In the genomic region with DNA sequence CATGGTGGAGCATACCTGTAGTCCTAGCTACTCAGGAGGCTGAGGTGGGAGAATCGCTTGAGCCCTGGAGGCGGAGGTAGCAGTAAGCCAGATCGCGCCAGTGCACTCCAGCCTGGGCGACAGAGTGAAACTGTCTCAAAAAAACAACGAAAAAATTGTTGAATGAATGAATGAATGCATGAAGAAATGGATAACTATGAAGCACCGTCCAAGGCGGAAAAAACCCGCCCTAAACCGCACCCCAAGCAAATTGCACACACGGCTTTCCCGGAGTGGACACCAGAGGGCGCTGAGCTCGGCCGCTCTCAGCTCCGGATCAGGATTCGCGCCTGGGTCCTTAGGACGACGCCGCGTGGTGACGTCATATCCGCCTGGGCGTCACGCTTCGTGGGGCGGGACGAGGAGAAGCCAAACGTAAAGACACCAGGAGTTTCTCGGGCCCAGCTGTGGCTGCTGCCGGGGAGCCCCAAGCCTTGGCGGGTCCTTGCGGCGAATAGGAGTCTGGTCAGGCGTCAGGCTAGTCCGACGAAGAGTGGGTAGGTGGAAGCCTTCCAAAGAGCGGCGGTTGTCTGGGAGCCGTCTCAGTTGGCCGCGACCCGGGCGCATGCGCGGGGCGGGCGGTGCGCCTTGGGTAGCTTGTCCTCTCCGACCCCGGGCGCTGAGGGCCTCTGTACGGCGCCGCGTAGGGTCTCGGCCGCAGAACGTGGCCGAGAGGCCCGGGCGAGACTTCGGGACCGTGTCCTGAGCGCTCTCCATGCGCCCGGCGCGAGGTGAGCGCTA, we compare ENCODE assay signal across 1 cellular context.
TF ChIP-seq lines count a peak whose summit lies in the region.

Gene HTD2, plus strand, starts transcription at position 639 of the 780 bp plus-strand sequence. CDS start 11,094 bp downstream, outside the sequence.
Gene RPP14, plus strand, starts transcription at position 364 of the 780 bp plus-strand sequence. CDS start 4,085 bp downstream, outside the sequence.

TF ChIP-seq in HepG2, 621 proteins besides CTCF, POLR2A, EP300 and RAD21 (continued from another document and continues in another):
- TF ChIP-seq, protein P1, sequence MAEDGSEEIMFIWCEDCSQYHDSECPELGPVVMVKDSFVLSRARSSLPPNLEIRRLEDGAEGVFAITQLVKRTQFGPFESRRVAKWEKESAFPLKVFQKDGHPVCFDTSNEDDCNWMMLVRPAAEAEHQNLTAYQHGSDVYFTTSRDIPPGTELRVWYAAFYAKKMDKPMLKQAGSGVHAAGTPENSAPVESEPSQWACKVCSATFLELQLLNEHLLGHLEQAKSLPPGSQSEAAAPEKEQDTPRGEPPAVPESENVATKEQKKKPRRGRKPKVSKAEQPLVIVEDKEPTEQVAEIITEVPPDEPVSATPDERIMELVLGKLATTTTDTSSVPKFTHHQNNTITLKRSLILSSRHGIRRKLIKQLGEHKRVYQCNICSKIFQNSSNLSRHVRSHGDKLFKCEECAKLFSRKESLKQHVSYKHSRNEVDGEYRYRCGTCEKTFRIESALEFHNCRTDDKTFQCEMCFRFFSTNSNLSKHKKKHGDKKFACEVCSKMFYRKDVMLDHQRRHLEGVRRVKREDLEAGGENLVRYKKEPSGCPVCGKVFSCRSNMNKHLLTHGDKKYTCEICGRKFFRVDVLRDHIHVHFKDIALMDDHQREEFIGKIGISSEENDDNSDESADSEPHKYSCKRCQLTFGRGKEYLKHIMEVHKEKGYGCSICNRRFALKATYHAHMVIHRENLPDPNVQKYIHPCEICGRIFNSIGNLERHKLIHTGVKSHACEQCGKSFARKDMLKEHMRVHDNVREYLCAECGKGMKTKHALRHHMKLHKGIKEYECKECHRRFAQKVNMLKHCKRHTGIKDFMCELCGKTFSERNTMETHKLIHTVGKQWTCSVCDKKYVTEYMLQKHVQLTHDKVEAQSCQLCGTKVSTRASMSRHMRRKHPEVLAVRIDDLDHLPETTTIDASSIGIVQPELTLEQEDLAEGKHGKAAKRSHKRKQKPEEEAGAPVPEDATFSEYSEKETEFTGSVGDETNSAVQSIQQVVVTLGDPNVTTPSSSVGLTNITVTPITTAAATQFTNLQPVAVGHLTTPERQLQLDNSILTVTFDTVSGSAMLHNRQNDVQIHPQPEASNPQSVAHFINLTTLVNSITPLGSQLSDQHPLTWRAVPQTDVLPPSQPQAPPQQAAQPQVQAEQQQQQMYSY (CRISPR knock-in tag; IDR thresholded peaks at IDR 0.05), result 0 out of 2 replicates have a peak, but pooled peaks have one; percentile 24
- TF ChIP-seq ZMYM4 (CRISPR knock-in tag; IDR thresholded peaks at IDR 0.05) (peak; percentile 95), ZNF343 (CRISPR knock-in tag; IDR thresholded peaks at IDR 0.05) (no peak), ZFX (CRISPR knock-in tag; IDR thresholded peaks at IDR 0.05; ENCODE audit: low read depth) (peak; percentile 92), HNRNPUL1 (IDR thresholded peaks at IDR 0.05; ENCODE audit: low read depth, low read length) (0 out of 2 replicates have a peak, but pooled peaks have one; percentile 27), TBP (CRISPR knock-in tag; IDR thresholded peaks at IDR 0.05) (no peak), ZNF468 (CRISPR knock-in tag; IDR thresholded peaks at IDR 0.05) (no peak), GATAD2A (CRISPR knock-in tag; IDR thresholded peaks at IDR 0.05) (peak; percentile 82), ZNF501 (CRISPR knock-in tag; IDR thresholded peaks at IDR 0.05) (peak; percentile 94), PHF5A (CRISPR knock-in tag; IDR thresholded peaks at IDR 0.05; ENCODE audit: low read depth, unreplicated experiment) (peak; percentile 86), ZNF557 (CRISPR knock-in tag; IDR thresholded peaks at IDR 0.05) (no peak), HDAC2 (CRISPR knock-in tag; IDR thresholded peaks at IDR 0.05) (peak; percentile 91), AGO2 (optimal IDR thresholded peaks at IDR 0.05; ENCODE audit: low read depth, low read length) (peak; percentile 78), JUND (CRISPR knock-in tag; IDR thresholded peaks at IDR 0.05) (peak; percentile 93), ZNF777 (CRISPR knock-in tag; IDR thresholded peaks at IDR 0.05) (peak; percentile 79), ZNF10 (CRISPR knock-in tag; IDR thresholded peaks at IDR 0.05; ENCODE audit: borderline replicate concordance, low read depth) (no peak), MEIS2 (CRISPR knock-in tag; IDR thresholded peaks at IDR 0.05) (peak; percentile 10; the same call in 1 of the 2 replicates), KAT8 (CRISPR knock-in tag; IDR thresholded peaks at IDR 0.05) (peak; percentile 96), NONO (IDR thresholded peaks at IDR 0.05) (no peak), NONO (CRISPR knock-in tag; conservative IDR thresholded peaks at IDR 0.05) (peak; percentile 91), SNRNP70 (IDR thresholded peaks at IDR 0.05; ENCODE audit: low read depth, low read length) (no peak), GATA4 (IDR thresholded peaks at IDR 0.05; ENCODE audit: borderline replicate concordance, low read depth) (0 out of 2 replicates have a peak, but pooled peaks have one; percentile 30), ZNF737 (CRISPR knock-in tag; IDR thresholded peaks at IDR 0.05; ENCODE audit: borderline replicate concordance) (no peak), ADNP (CRISPR knock-in tag; IDR thresholded peaks at IDR 0.05) (no peak), CEBPB (IDR thresholded peaks at IDR 0.05; ENCODE audit: borderline replicate concordance, low read depth, low read length) (peak; percentile 22; the same call in 1 of the 2 replicates), CBX5 (CRISPR knock-in tag; IDR thresholded peaks at IDR 0.05; ENCODE audit: borderline replicate concordance) (0 out of 2 replicates have a peak, but pooled peaks have one; percentile 79), ZBTB40 (IDR thresholded peaks at IDR 0.05) (no peak), ZBTB40 (CRISPR knock-in tag; IDR thresholded peaks at IDR 0.05) (peak; percentile 73), ZNF292 (CRISPR knock-in tag; IDR thresholded peaks at IDR 0.05; ENCODE audit: borderline replicate concordance, low read depth) (peak; percentile 68; the same call in 1 of the 2 replicates), FOXK1 (CRISPR knock-in tag; IDR thresholded peaks at IDR 0.05; ENCODE audit: borderline replicate concordance, low read depth) (peak; percentile 86), ZNF639 (CRISPR knock-in tag; conservative IDR thresholded peaks at IDR 0.05) (peak; percentile 82), RXRA (CRISPR knock-in tag; IDR thresholded peaks at IDR 0.05) (peak; percentile 85), CAMTA2 (CRISPR knock-in tag; IDR thresholded peaks at IDR 0.05; ENCODE audit: borderline replicate concordance) (no peak), ZNF224 (CRISPR knock-in tag; IDR thresholded peaks at IDR 0.05) (peak; percentile 72; the same call in 1 of the 2 replicates), IKZF5 (CRISPR knock-in tag; IDR thresholded peaks at IDR 0.05) (peak; percentile 93), NRL (CRISPR knock-in tag; IDR thresholded peaks at IDR 0.05; ENCODE audit: borderline replicate concordance) (peak; percentile 81; the same call in 1 of the 2 replicates)
- TF ChIP-seq, protein P2, sequence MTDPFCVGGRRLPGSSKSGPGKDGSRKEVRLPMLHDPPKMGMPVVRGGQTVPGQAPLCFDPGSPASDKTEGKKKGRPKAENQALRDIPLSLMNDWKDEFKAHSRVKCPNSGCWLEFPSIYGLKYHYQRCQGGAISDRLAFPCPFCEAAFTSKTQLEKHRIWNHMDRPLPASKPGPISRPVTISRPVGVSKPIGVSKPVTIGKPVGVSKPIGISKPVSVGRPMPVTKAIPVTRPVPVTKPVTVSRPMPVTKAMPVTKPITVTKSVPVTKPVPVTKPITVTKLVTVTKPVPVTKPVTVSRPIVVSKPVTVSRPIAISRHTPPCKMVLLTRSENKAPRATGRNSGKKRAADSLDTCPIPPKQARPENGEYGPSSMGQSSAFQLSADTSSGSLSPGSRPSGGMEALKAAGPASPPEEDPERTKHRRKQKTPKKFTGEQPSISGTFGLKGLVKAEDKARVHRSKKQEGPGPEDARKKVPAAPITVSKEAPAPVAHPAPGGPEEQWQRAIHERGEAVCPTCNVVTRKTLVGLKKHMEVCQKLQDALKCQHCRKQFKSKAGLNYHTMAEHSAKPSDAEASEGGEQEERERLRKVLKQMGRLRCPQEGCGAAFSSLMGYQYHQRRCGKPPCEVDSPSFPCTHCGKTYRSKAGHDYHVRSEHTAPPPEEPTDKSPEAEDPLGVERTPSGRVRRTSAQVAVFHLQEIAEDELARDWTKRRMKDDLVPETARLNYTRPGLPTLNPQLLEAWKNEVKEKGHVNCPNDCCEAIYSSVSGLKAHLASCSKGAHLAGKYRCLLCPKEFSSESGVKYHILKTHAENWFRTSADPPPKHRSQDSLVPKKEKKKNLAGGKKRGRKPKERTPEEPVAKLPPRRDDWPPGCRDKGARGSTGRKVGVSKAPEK (CRISPR knock-in tag; IDR thresholded peaks at IDR 0.05; ENCODE audit: borderline replicate concordance), result no peak; the same call in 1 of the 2 replicates
- TF ChIP-seq, protein P3, sequence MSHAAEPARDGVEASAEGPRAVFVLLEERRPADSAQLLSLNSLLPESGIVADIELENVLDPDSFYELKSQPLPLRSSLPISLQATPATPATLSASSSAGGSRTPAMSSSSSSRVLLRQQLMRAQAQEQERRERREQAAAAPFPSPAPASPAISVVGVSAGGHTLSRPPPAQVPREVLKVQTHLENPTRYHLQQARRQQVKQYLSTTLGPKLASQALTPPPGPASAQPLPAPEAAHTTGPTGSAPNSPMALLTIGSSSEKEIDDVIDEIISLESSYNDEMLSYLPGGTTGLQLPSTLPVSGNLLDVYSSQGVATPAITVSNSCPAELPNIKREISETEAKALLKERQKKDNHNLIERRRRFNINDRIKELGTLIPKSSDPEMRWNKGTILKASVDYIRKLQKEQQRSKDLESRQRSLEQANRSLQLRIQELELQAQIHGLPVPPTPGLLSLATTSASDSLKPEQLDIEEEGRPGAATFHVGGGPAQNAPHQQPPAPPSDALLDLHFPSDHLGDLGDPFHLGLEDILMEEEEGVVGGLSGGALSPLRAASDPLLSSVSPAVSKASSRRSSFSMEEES (CRISPR knock-in tag; IDR thresholded peaks at IDR 0.05), result peak; percentile 48
